9 cellular contexts compared by ENCODE assay signal in genomic region chr2:235263205-235264120, GRCh38.
A peak's percentile ranks its signal among the peaks of the same experiment; 100 is the strongest.
DNase-seq lines count a peak whose midpoint lies in the region; ATAC-seq, FAIRE-seq and TF ChIP-seq lines count a peak whose summit lies in the region.
"Had no signal": no experiment of that assay in that cellular context is flagged by ENCODE, and none has a peak within 500 bp of the region (broad histone marks: within the 10 kb centered on the region; RNA-seq: fewer than 3 reads in every experiment).

No MANE protein-coding gene starts in this region.

- FAIRE-seq in pancreas (lab: Jason Lieb, UNC) = no peak
- FAIRE-seq: H1 had no signal

- no peaks in the 10 kb centered on the region for H4K20me1 ChIP-seq in SK-N-SH (ENCODE audit: insufficient read depth)

- H3K9me3 ChIP-seq in SK-N-SH = no peaks in the 10 kb centered on the region
- H3K9me3 ChIP-seq in pancreas = no peaks in the 10 kb centered on the region

- no peaks in the 10 kb centered on the region for H3F3A ChIP-seq in SK-N-SH (replicated peaks; ENCODE audit: insufficient read depth)

- peak overlapping the region in 1 of 2 experiments; percentile 60; a peak in 2 of 4 replicates for H3K27ac ChIP-seq in SK-N-SH (ENCODE audit: low read depth in 2 of 2, low read length in 1 of 2)
- H3K27ac ChIP-seq in pancreas = peak overlapping the region in 2 of 4 donors; percentile 11 to 58

- H2AFZ ChIP-seq in SK-N-SH (ENCODE audit: low read depth) = peak overlapping the region; percentile 79

- DNase-seq in EL (peak; percentile 80), SK-N-SH (peak; percentile 27), glomerular visceral epithelial cell (ENCODE audit: extremely low spot score) (peak; percentile 85), pancreas (peak in 4 of 6 donors; percentile 15 to 64 (median 34)), GM13977 (ENCODE audit: low spot score) (no peak), CD1c-positive myeloid dendritic cell (ENCODE audit: extremely low spot score) (no peak)

- no peaks in the 10 kb centered on the region for H3K27me3 ChIP-seq in SK-N-SH (ENCODE audit: insufficient read depth)
- no peaks in the 10 kb centered on the region for H3K27me3 ChIP-seq in pancreas

- TF ChIP-seq CTCF in SK-N-SH (IDR thresholded peaks at IDR 0.05) = no peak
- TF ChIP-seq CTCF in pancreas (IDR thresholded peaks at IDR 0.05) = no peak
- no peak for TF ChIP-seq CTCF in GM13977 (IDR thresholded peaks at IDR 0.05; ENCODE audit: extremely low read depth, insufficient read depth, missing control alignments)

- POLR2A ChIA-PET in SK-N-SH (lab: Yijun Ruan, JAX) = no interaction called here

- H3K9me2 ChIP-seq in SK-N-SH = no peaks in the 10 kb centered on the region

- H3K79me2 ChIP-seq in SK-N-SH (ENCODE audit: insufficient read depth) = no peaks in the 10 kb centered on the region

- ATAC-seq in pancreas (peak; percentile 48 to 89 (median 84)), GM18498 (IDR thresholded peaks at IDR 0.05; ENCODE audit: unreplicated experiment) (no peak), GM18909 (IDR thresholded peaks at IDR 0.05; ENCODE audit: poor library complexity, unreplicated experiment) (no peak)

- no peak for TF ChIP-seq RAD21 in SK-N-SH (IDR thresholded peaks at IDR 0.05; ENCODE audit: low read length)

- intact Hi-C loops in pancreas (cut with DNase I) = no loop called here

- H3K9ac ChIP-seq in SK-N-SH = peak overlapping the region; percentile 38; the same call in 1 of the 2 replicates

- CTCF ChIA-PET in SK-N-SH (lab: Yijun Ruan, JAX) = interaction anchor here (1.6 kb wide), 1 partner anchor 32 kb away, joined by 4 read pairs; no protein-coding TSS in a partner anchor

- in situ Hi-C loops in GM13977 (cut with MboI; ENCODE audit: low pct_unique_long_range_greater_than_20kb, low sequenced_read_pairs, unreplicated experiment) = no loop called here

- H3K4me3 ChIP-seq in SK-N-SH (ENCODE audit: low read depth in 2 of 2, low read length in 1 of 2) (peak overlapping the region; percentile 28; a peak in 2 of 4 replicates), pancreas (no peak overlapping the region)

- H3K36me3 ChIP-seq in SK-N-SH (replicated peaks in 1 of 2; ENCODE audit: control insufficient read depth in 1 of 2, insufficient read depth in 2 of 2, low read length in 1 of 2) (no peaks in the 10 kb centered on the region), pancreas (no peaks in the 10 kb centered on the region)

- H3K4me1 ChIP-seq in SK-N-SH (ENCODE audit: control insufficient read depth in 1 of 2, insufficient read depth in 2 of 2, low read depth in 1 of 2, low read length in 1 of 2) (peaks cover 8 to 28% of the 10 kb centered on the region in 2 experiments; a peak in 3 of 4 replicates), pancreas (no peaks in the 10 kb centered on the region)

- 28% methylated on average over 28 of the region's 28 CpGs for WGBS in SK-N-SH (ENCODE audit: low lambda C conversion rate)
- WGBS in pancreas, 2 donors = 23 to 29% methylated on average over 28 of the region's 28 CpGs

- peak in 1 of 2 experiments; percentile 49; a peak in 1 of 4 replicates for TF ChIP-seq EP300 in SK-N-SH (IDR thresholded peaks at IDR 0.05; ENCODE audit: borderline replicate concordance in 1 of 2, low read depth in 1 of 2, low read length in 1 of 2)

- H3K4me2 ChIP-seq in SK-N-SH = peak overlapping the region; percentile 66

TF ChIP-seq in SK-N-SH, 30 proteins besides CTCF, POLR2A, EP300 and RAD21:
- TF ChIP-seq TEAD4 (IDR thresholded peaks at IDR 0.05; ENCODE audit: borderline replicate concordance, insufficient read depth) (0 out of 2 replicates have a peak, but pooled peaks have one; percentile 41), SIN3A (IDR thresholded peaks at IDR 0.05; ENCODE audit: borderline replicate concordance, low read depth, low read length) (no peak), YY1 (IDR thresholded peaks at IDR 0.05; ENCODE audit: low read depth) (no peak; the same call in 1 of the 2 replicates), JUND (IDR thresholded peaks at IDR 0.05) (peak; percentile 78), ZBTB33 (IDR thresholded peaks at IDR 0.05; ENCODE audit: borderline replicate concordance, low read depth) (peak; percentile 87), RCOR1 (IDR thresholded peaks at IDR 0.05; ENCODE audit: low read length) (no peak), MAX (IDR thresholded peaks at IDR 0.05; ENCODE audit: low read depth) (peak; percentile 96), POLR2AphosphoS5 (IDR thresholded peaks at IDR 0.05; ENCODE audit: low read depth, low read length) (no peak), TCF12 (IDR thresholded peaks at IDR 0.05) (peak; percentile 48), FOXM1 (IDR thresholded peaks at IDR 0.05; ENCODE audit: low read depth) (no peak), TAF1 (IDR thresholded peaks at IDR 0.05; ENCODE audit: borderline replicate concordance, low read depth, low read length) (no peak), USF1 (IDR thresholded peaks at IDR 0.05; ENCODE audit: borderline replicate concordance, low read depth) (no peak), FOXJ3 (CRISPR knock-in tag; IDR thresholded peaks at IDR 0.05) (no peak), EZH2phosphoT487 (IDR thresholded peaks at IDR 0.05; ENCODE audit: borderline replicate concordance, low read depth) (no peak), USF2 (IDR thresholded peaks at IDR 0.05; ENCODE audit: borderline replicate concordance, low read depth, low read length) (no peak), CHD2 (IDR thresholded peaks at IDR 0.05; ENCODE audit: low read length, partially characterized antibody) (no peak), GABPA (IDR thresholded peaks at IDR 0.05; ENCODE audit: low read depth) (peak; percentile 27; the same call in 1 of the 2 replicates), NFIC (IDR thresholded peaks at IDR 0.05; ENCODE audit: borderline replicate concordance) (peak; percentile 60), FOSL2 (IDR thresholded peaks at IDR 0.05; ENCODE audit: borderline replicate concordance, low read depth) (peak; percentile 81), MXI1 (IDR thresholded peaks at IDR 0.05; ENCODE audit: low read depth, low read length) (no peak), ELF1 (IDR thresholded peaks at IDR 0.05) (peak; percentile 21; the same call in 1 of the 2 replicates), PBX3 (IDR thresholded peaks at IDR 0.05) (peak; percentile 83), IRF3 (IDR thresholded peaks at IDR 0.05; ENCODE audit: low read depth, low read length) (no peak)

Comparison
In these comparisons a context has a peak if more than half of its experiments do, and no peak if none do; other contexts are left out.
1. DNase-seq: peak in EL (single experiment), SK-N-SH (single experiment), glomerular visceral epithelial cell (single experiment) and pancreas (4 of 6); none in GM13977 (single experiment) and CD1c-positive myeloid dendritic cell (single experiment).
2. H3K4me3 ChIP-seq: peak in SK-N-SH (2 of 2); none in pancreas (0 of 4).
3. ATAC-seq: peak in pancreas (4 of 4); none in GM18498 (single experiment) and GM18909 (single experiment).